Comparison of ENCODE assay signal across 14 cellular contexts in genomic region chr4:89681219-89681618, GRCh38.
DNase-seq lines count a peak whose midpoint lies in the region; ATAC-seq and TF ChIP-seq lines count a peak whose summit lies in the region.
"Had no signal": no experiment of that assay in that cellular context is flagged by ENCODE, and none has a peak within 500 bp of the region (broad histone marks: within the 10 kb centered on the region; RNA-seq: fewer than 3 reads in every experiment).

No MANE protein-coding gene starts in this region.

- H3K27me3 Mint-ChIP-seq in neural progenitor cell (ENCODE audit: insufficient read depth, low read depth), result peaks cover 2% of the 10 kb centered on the region
- H3K27me3 Mint-ChIP-seq in naive thymus-derived CD4-positive, alpha-beta T cell, result peaks cover 0 to 21% (median 11%) of the 10 kb centered on the region in 5 donors
- peaks cover 9% of the 10 kb centered on the region for H3K27me3 Mint-ChIP-seq in activated CD4-positive, alpha-beta memory T cell treated with anti-CD3 and anti-CD28 coated beads, Interleukin-2, amount 10 ng/mL, durations not matched to agents 7 days and 5 days
- H3K27me3 Mint-ChIP-seq: CD4-positive, CD25-positive, alpha-beta regulatory T cell had no signal

- no peak overlapping the region for H3K27ac Mint-ChIP-seq in neural progenitor cell
- H3K27ac Mint-ChIP-seq in naive thymus-derived CD4-positive, alpha-beta T cell, result no peak overlapping the region
- no peak overlapping the region for H3K27ac Mint-ChIP-seq in activated CD4-positive, alpha-beta memory T cell treated with anti-CD3 and anti-CD28 coated beads, Interleukin-2, amount 10 ng/mL, durations not matched to agents 7 days and 5 days
- H3K27ac Mint-ChIP-seq: CD4-positive, CD25-positive, alpha-beta regulatory T cell had no signal

- H3K4me3 ChIP-seq in endocrine pancreas (ENCODE audit: control insufficient read depth, insufficient read depth, low read length), result no peak overlapping the region
- peak overlapping the region; percentile 59 for H3K4me3 ChIP-seq in neural progenitor cell
- no peak overlapping the region for H3K4me3 ChIP-seq in naive thymus-derived CD4-positive, alpha-beta T cell (ENCODE audit: low read length)
- H3K4me3 ChIP-seq: GM12878 had no signal

- H3K36me3 ChIP-seq in endocrine pancreas (ENCODE audit: control insufficient read depth, insufficient read depth, low read length) (no peaks in the 10 kb centered on the region), neural progenitor cell (peaks cover 4% of the 10 kb centered on the region)
- no peaks in the 10 kb centered on the region for H3K36me3 ChIP-seq in naive thymus-derived CD4-positive, alpha-beta T cell (ENCODE audit: control insufficient read depth in 2 of 3, insufficient read depth in 3 of 3, low read length in 3 of 3)

- H3K4me3 Mint-ChIP-seq in neural progenitor cell, result no peak overlapping the region
- no peak overlapping the region for H3K4me3 Mint-ChIP-seq in naive thymus-derived CD4-positive, alpha-beta T cell
- no peak overlapping the region for H3K4me3 Mint-ChIP-seq in activated CD4-positive, alpha-beta memory T cell treated with anti-CD3 and anti-CD28 coated beads, Interleukin-2, amount 10 ng/mL, durations not matched to agents 7 days and 5 days
- H3K4me3 Mint-ChIP-seq: CD4-positive, CD25-positive, alpha-beta regulatory T cell had no signal

- peaks cover 41% of the 10 kb centered on the region for H3K79me2 ChIP-seq in neural progenitor cell (ENCODE audit: low read depth)

- H3F3A ChIP-seq in neural progenitor cell (ENCODE audit: low read depth), result no peaks in the 10 kb centered on the region

- H3K9me3 Mint-ChIP-seq in neural progenitor cell, result peaks cover 11% of the 10 kb centered on the region
- peaks cover 0 to 10% (median 4%) of the 10 kb centered on the region in 11 donors for H3K9me3 Mint-ChIP-seq in naive thymus-derived CD4-positive, alpha-beta T cell
- no peaks in the 10 kb centered on the region for H3K9me3 Mint-ChIP-seq in activated CD4-positive, alpha-beta memory T cell treated with anti-CD3 and anti-CD28 coated beads, Interleukin-2, amount 10 ng/mL, durations not matched to agents 7 days and 5 days

- no peaks in the 10 kb centered on the region for H4K20me1 ChIP-seq in neural progenitor cell (ENCODE audit: low read depth)

- H2AFZ ChIP-seq in neural progenitor cell (replicated peaks), result peak overlapping the region; percentile 81

- no peaks in the 10 kb centered on the region for H3K9me3 ChIP-seq in endocrine pancreas (ENCODE audit: control insufficient read depth, low read length)
- H3K9me3 ChIP-seq in neural progenitor cell (ENCODE audit: low read depth), result no peaks in the 10 kb centered on the region
- H3K9me3 ChIP-seq in naive thymus-derived CD4-positive, alpha-beta T cell (ENCODE audit: control insufficient read depth in 2 of 3, low read length in 3 of 3), result no peaks in the 10 kb centered on the region

- no peaks in the 10 kb centered on the region for H3K4me1 Mint-ChIP-seq in neural progenitor cell
- H3K4me1 Mint-ChIP-seq in naive thymus-derived CD4-positive, alpha-beta T cell, result peaks cover 0 to 15% (median 6%) of the 10 kb centered on the region in 7 donors
- peaks cover 4% of the 10 kb centered on the region for H3K4me1 Mint-ChIP-seq in activated CD4-positive, alpha-beta memory T cell treated with anti-CD3 and anti-CD28 coated beads, Interleukin-2, amount 10 ng/mL, durations not matched to agents 7 days and 5 days

- intact Hi-C loops in naive thymus-derived CD4-positive, alpha-beta T cell (cut with micrococcal nuclease), result no loop called here

- peak overlapping the region; percentile 77 for H3K4me2 ChIP-seq in neural progenitor cell

- CTCF ChIA-PET in naive thymus-derived CD4-positive, alpha-beta T cell (lab: Charles Lee), result no interaction called here
- CTCF ChIA-PET in activated CD4-positive, alpha-beta memory T cell treated with anti-CD3 and anti-CD28 coated beads, Interleukin-2, amount 10 ng/mL, durations not matched to agents 7 days and 5 days (lab: Charles Lee), result no interaction called here

- H3K4me1 ChIP-seq in endocrine pancreas (ENCODE audit: control insufficient read depth, insufficient read depth, low read length) (no peaks in the 10 kb centered on the region), neural progenitor cell (peaks cover 5% of the 10 kb centered on the region)
- no peaks in the 10 kb centered on the region for H3K4me1 ChIP-seq in naive thymus-derived CD4-positive, alpha-beta T cell (ENCODE audit: control insufficient read depth in 2 of 2, insufficient read depth in 2 of 2, low read length in 2 of 2)

- TF ChIP-seq CTCF in neural progenitor cell (IDR thresholded peaks at IDR 0.05), result no peak

- no peaks in the 10 kb centered on the region for H3K27me3 ChIP-seq in endocrine pancreas (ENCODE audit: control insufficient read depth, insufficient read depth, low read length)
- no peaks in the 10 kb centered on the region for H3K27me3 ChIP-seq in neural progenitor cell
- H3K27me3 ChIP-seq in naive thymus-derived CD4-positive, alpha-beta T cell (ENCODE audit: control insufficient read depth in 2 of 2, insufficient read depth in 2 of 2, low read length in 2 of 2), result no peaks in the 10 kb centered on the region

- peaks cover 3% of the 10 kb centered on the region for H3K36me3 Mint-ChIP-seq in neural progenitor cell
- H3K36me3 Mint-ChIP-seq in naive thymus-derived CD4-positive, alpha-beta T cell, result no peaks in the 10 kb centered on the region
- no peaks in the 10 kb centered on the region for H3K36me3 Mint-ChIP-seq in activated CD4-positive, alpha-beta memory T cell treated with anti-CD3 and anti-CD28 coated beads, Interleukin-2, amount 10 ng/mL, durations not matched to agents 7 days and 5 days (ENCODE audit: low read depth)
- H3K36me3 Mint-ChIP-seq: CD4-positive, CD25-positive, alpha-beta regulatory T cell had no signal

- H3K27ac ChIP-seq in neural progenitor cell (peak overlapping the region; percentile 24), substantia nigra (ENCODE audit: low read depth, low read length, poor library complexity, severe bottlenecking) (no peak overlapping the region)
- H3K27ac ChIP-seq in naive thymus-derived CD4-positive, alpha-beta T cell (ENCODE audit: low read depth, low read length), result no peak overlapping the region

- POLR2A ChIA-PET in naive thymus-derived CD4-positive, alpha-beta T cell (lab: Charles Lee), result no interaction called here
- POLR2A ChIA-PET in activated CD4-positive, alpha-beta memory T cell treated with anti-CD3 and anti-CD28 coated beads, Interleukin-2, amount 10 ng/mL, durations not matched to agents 7 days and 5 days (lab: Charles Lee), result interaction anchor here (0.7 kb wide), 1 partner anchor 85 kb away, joined by 3 read pairs; no protein-coding TSS in a partner anchor

- H3K9ac ChIP-seq in endocrine pancreas (ENCODE audit: control insufficient read depth, insufficient read depth, low read length) (peak overlapping the region; percentile 36), neural progenitor cell (peak overlapping the region; percentile 45)

- ATAC-seq in naive thymus-derived CD4-positive, alpha-beta T cell, result no peak
- ATAC-seq in GM18498 (IDR thresholded peaks at IDR 0.05; ENCODE audit: unreplicated experiment), result no peak
- ATAC-seq: activated CD4-positive, CD25-positive, alpha-beta regulatory T cell treated with anti-CD3 and anti-CD28 coated beads, Interleukin-2, amount 50 U/mL, for 24 hours; GM12878 had no signal

- DNase-seq in HPDE6-E6E7 (ENCODE audit: extremely low spot score) (peak; percentile 73), NCI-H460 (ENCODE audit: extremely low read depth, low read depth) (peak; percentile 19), neural progenitor cell (ENCODE audit: low spot score) (peak; percentile 52), substantia nigra (lab: John Stamatoyannopoulos, UW) (no peak)
- no peak for DNase-seq in naive thymus-derived CD4-positive, alpha-beta T cell
- no peak for DNase-seq in activated CD4-positive, alpha-beta memory T cell treated with anti-CD3 and anti-CD28 coated beads, Interleukin-2, amount 10 ng/mL, durations not matched to agents 7 days and 5 days
- DNase-seq: CD4-positive, CD25-positive, alpha-beta regulatory T cell; central memory CD4-positive, alpha-beta T cell; foreskin melanocyte; midbrain had no signal

Comparison
In these comparisons a context has a peak if more than half of its experiments do, and no peak if none do; other contexts are left out.
1. DNase-seq: peak in HPDE6-E6E7 (single experiment), NCI-H460 (single experiment) and neural progenitor cell (single experiment); none in naive thymus-derived CD4-positive, alpha-beta T cell (0 of 9), activated CD4-positive, alpha-beta memory T cell treated with anti-CD3 and anti-CD28 coated beads, Interleukin-2, amount 10 ng/mL, durations not matched to agents 7 days and 5 days (single experiment) and substantia nigra (0 of 49).